Comparison of ENCODE assay signal across 9 cellular contexts in genomic region chr16:5084802-5085201, GRCh38. TPM values are rescaled to one million over a fixed set of nuclear protein-coding genes. Genes with fewer than 3 reads are reported as not detected.
DNase-seq lines count a peak whose midpoint lies in the region; TF ChIP-seq lines count a peak whose summit lies in the region.
"Not testable (repeated sequence)": the region's sequence is repeated elsewhere in the genome, so short reads cannot be mapped to it uniquely, and the experiment has no call there.
"Had no signal": no experiment of that assay in that cellular context is flagged by ENCODE, and none has a peak within 500 bp of the region (broad histone marks: within the 10 kb centered on the region; RNA-seq: fewer than 3 reads in every experiment).

No MANE protein-coding gene starts in this region.

- H3K27ac ChIP-seq in WERI-Rb-1 = not testable (repeated sequence)

- peak; percentile 63 for TF ChIP-seq CTCF in AG10803 (conservative IDR thresholded peaks at IDR 0.05; ENCODE audit: low read length)
- TF ChIP-seq CTCF in WERI-Rb-1 (IDR thresholded peaks at IDR 0.05; ENCODE audit: low read depth, low read length) = peak; percentile 79
- TF ChIP-seq CTCF in fibroblast of mammary gland (conservative IDR thresholded peaks at IDR 0.05; ENCODE audit: control insufficient read depth, insufficient read depth, low read depth, low read length) = peak; percentile 60

- H3K27me3 ChIP-seq in WERI-Rb-1 (ENCODE audit: insufficient read depth, low read depth, severe bottlenecking) = not testable (repeated sequence)

- DNase-seq in AG10803 (ENCODE audit: low read depth) (peak; percentile 38), H4 (ENCODE audit: low spot score) (peak; percentile 27), NCI-H345 treated with DMSO at 0.1 percent for 48 hours (lab: John Stamatoyannopoulos, UW; ENCODE audit: unreplicated experiment) (peak; percentile 26), WERI-Rb-1 (peak; percentile 79), fibroblast of mammary gland (ENCODE audit: low read depth) (peak; percentile 61), middle frontal gyrus (ENCODE audit: extremely low spot score, low spot score) (peak; percentile 65)
- peak; percentile 6 for DNase-seq in activated naive CD8-positive, alpha-beta T cell treated with anti-CD3 and anti-CD28 coated beads, Interleukin-2, amount 50 U/mL, for 16 hours (ENCODE audit: low read depth, low spot score)
- peak; percentile 27 to 52 (median 29) for DNase-seq in stimulated activated CD4-positive, alpha-beta T cell treated with anti-CD3 and anti-CD28 coated beads, TNF-alpha, amount 100 ng/mL, for 24 hours (ENCODE audit: low read depth in 3 of 3)

- H3K36me3 ChIP-seq in WERI-Rb-1 = not testable (repeated sequence)

- H3K4me3 ChIP-seq in AG10803 (ENCODE audit: low read length); WERI-Rb-1 (ENCODE audit: low read depth, low read length); fibroblast of mammary gland (ENCODE audit: control insufficient read depth, low read depth, low read length): not testable (repeated sequence)

- H3K9me3 ChIP-seq in WERI-Rb-1 (ENCODE audit: severe bottlenecking) = not testable (repeated sequence)

RNA-seq across cellular contexts. Expression of gene EEF2KMT, which starts 12.8 kb away (rescaled TPM):
- total RNA-seq in H4 (2014; rRNA removed; shearing (Covaris generic)) = 10.5 and 16.6 TPM in 2 replicates

RNA-seq across cellular contexts. Expression of gene ALG1, which starts 13.2 kb away (rescaled TPM):
- 12.0 and 14.9 TPM in 2 replicates for total RNA-seq in H4 (2014; rRNA removed; shearing (Covaris generic))

RNA-seq across cellular contexts. Expression of gene C16orf89, which starts 19.0 kb away (rescaled TPM):
- total RNA-seq in H4 (2014; rRNA removed; shearing (Covaris generic)) = 1.0 and 3.6 TPM in 2 replicates
- total RNA-seq: activated naive CD4-positive, alpha-beta T cell treated with anti-CD3 and anti-CD28 coated beads, Interleukin-2, amount 50 U/mL, for 72 hours had no signal

RNA-seq across cellular contexts. Expression of gene NAGPA, which starts 51.1 kb away (rescaled TPM):
- total RNA-seq in H4 (2014; rRNA removed; shearing (Covaris generic)) = 17.0 and 41.5 TPM in 2 replicates

Comparison
In these comparisons a context has a peak if more than half of its experiments do, and no peak if none do; other contexts are left out.
1. DNase-seq: peak in every context shown above with its lines; median percentile 79 in WERI-Rb-1; 65 in middle frontal gyrus; 61 in fibroblast of mammary gland; 38 in AG10803; 29 in stimulated activated CD4-positive, alpha-beta T cell treated with anti-CD3 and anti-CD28 coated beads, TNF-alpha, amount 100 ng/mL, for 24 hours; 27 in H4; 26 in NCI-H345 treated with DMSO at 0.1 percent for 48 hours; 6 in activated naive CD8-positive, alpha-beta T cell treated with anti-CD3 and anti-CD28 coated beads, Interleukin-2, amount 50 U/mL, for 16 hours.